ENCODE assay signal across 16 cellular contexts in the genomic region with DNA sequence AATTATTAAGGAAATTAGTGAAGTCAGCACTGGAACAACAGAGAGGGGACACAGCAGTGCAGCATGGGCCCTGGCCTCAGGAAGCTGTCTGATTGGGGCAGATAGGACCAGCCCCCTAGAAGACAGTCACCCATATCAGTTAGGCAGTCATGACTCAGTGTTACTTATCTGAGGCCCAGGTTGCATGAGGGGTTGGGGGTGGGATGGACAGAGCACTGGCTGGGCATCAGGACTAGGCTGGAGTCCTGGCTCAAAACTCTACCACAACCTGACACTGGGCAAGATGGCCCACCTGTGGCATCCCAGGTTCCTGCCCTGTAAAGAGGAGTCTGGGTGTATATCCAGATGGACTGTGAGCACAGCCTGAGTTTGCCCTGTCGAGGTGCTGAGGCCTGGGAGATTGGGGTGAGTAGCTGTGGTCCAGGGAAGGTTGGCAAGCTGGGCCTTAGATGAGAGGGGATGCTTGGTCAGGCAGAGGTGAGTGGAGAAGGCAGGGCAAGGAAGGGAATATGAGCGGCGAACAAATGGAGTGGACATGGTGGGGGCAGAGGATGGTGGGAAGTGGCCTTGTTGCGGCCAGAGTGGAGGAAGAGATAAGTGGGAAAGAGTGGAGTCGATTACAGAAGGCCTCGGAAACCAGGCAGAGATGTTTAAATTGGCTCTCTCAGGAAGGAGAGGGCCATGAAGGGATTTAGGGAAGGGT. TPM values are rescaled to one million over a fixed set of nuclear protein-coding genes. Genes with fewer than 3 reads are reported as not detected.
DNase-seq lines count a peak whose midpoint lies in the region; ATAC-seq, FAIRE-seq and TF ChIP-seq lines count a peak whose summit lies in the region.
"Had no signal": no experiment of that assay in that cellular context is flagged by ENCODE, and none has a peak within 500 bp of the region (broad histone marks: within the 10 kb centered on the region; RNA-seq: fewer than 3 reads in every experiment).

No MANE protein-coding gene starts in this region.

- ATAC-seq in central memory CD8-positive, alpha-beta T cell (replicated peaks; ENCODE audit: extremely low read depth, poor library complexity, severe bottlenecking): no peak
- ATAC-seq in HG03342 (IDR thresholded peaks at IDR 0.05; ENCODE audit: unreplicated experiment): no peak
- no peak for ATAC-seq in psoas muscle
- ATAC-seq in HG02610 (IDR thresholded peaks at IDR 0.05; ENCODE audit: unreplicated experiment): no peak
- ATAC-seq: A549, gastroesophageal sphincter had no signal

- no peak for TF ChIP-seq CTCF in psoas muscle (IDR thresholded peaks at IDR 0.05)

- H3K27me3 Mint-ChIP-seq in T-helper 2 cell treated with Interferon-gamma antibody and Interleukin-4, amounts not matched to agents 5 μg/mL and 100 μg/mL, for 36 hours (ENCODE audit: low read depth): no peaks in the 10 kb centered on the region
- H3K27me3 Mint-ChIP-seq in central memory CD8-positive, alpha-beta T cell: no peaks in the 10 kb centered on the region

- peaks cover 13% of the 10 kb centered on the region for H3K36me3 Mint-ChIP-seq in T-helper 2 cell treated with Interferon-gamma antibody and Interleukin-4, amounts not matched to agents 5 μg/mL and 100 μg/mL, for 36 hours (ENCODE audit: low read depth)
- H3K36me3 Mint-ChIP-seq in central memory CD8-positive, alpha-beta T cell (ENCODE audit: insufficient read depth): peaks cover 4% of the 10 kb centered on the region

- H2BK120ac ChIP-seq in neuronal stem cell (ENCODE audit: low read depth, low read length): no peak overlapping the region

- H3K27me3 ChIP-seq in neuronal stem cell (ENCODE audit: control insufficient read depth in 3 of 3, insufficient read depth in 3 of 3, low read depth in 1 of 3, low read length in 3 of 3): peaks cover 0 to 46% (median 3%) of the 10 kb centered on the region in 3 experiments
- H3K27me3 ChIP-seq in psoas muscle (ENCODE audit: insufficient read depth in 3 of 3, low read length in 2 of 3): no peaks in the 10 kb centered on the region
- H3K27me3 ChIP-seq: dorsolateral prefrontal cortex, gastroesophageal sphincter had no signal

- no peak overlapping the region for H3K4me3 ChIP-seq in neuronal stem cell (ENCODE audit: low read length in 2 of 2)
- no peak overlapping the region for H3K4me3 ChIP-seq in psoas muscle
- H3K4me3 ChIP-seq: A549, dorsolateral prefrontal cortex, gastroesophageal sphincter had no signal

- H4K91ac ChIP-seq in neuronal stem cell (ENCODE audit: low read depth, low read length, poor library complexity): no peak overlapping the region

- H3K4ac ChIP-seq in neuronal stem cell (ENCODE audit: low read length): no peak overlapping the region

- no peak overlapping the region for H3K4me2 ChIP-seq in neuronal stem cell (ENCODE audit: insufficient read depth, low read length, poor library complexity, severe bottlenecking)
- H3K4me2 ChIP-seq: A549 had no signal

- no peak for DNase-seq in T-helper 2 cell treated with Interferon-gamma antibody and Interleukin-4, amounts not matched to agents 5 μg/mL and 100 μg/mL, for 36 hours (ENCODE audit: low spot score)
- DNase-seq in T-helper 2 cell: no peak
- peak; percentile 61 for DNase-seq in RCC 7860 (ENCODE audit: low spot score)
- no peak for DNase-seq in central memory CD8-positive, alpha-beta T cell (ENCODE audit: low spot score in 2 of 2)
- no peak for DNase-seq in neuronal stem cell (ENCODE audit: low spot score)
- DNase-seq in psoas muscle: no peak
- DNase-seq: amniotic stem cell; dorsolateral prefrontal cortex; kidney; NCI-H2081; stimulated activated CD4-positive, alpha-beta T cell treated with anti-CD3 and anti-CD28 coated beads, Interleukin-12 subunit alpha, Interleukin-12 subunit beta, amount 100 ng/mL, for 4 hours; SW 1271 had no signal

- peaks cover 4% of the 10 kb centered on the region for H3K79me1 ChIP-seq in neuronal stem cell (ENCODE audit: low read depth, low read length)

- no peak for FAIRE-seq in RCC 7860 (lab: Jason Lieb, UNC)
- FAIRE-seq: A549, kidney had no signal

- H3K4me3 Mint-ChIP-seq in T-helper 2 cell treated with Interferon-gamma antibody and Interleukin-4, amounts not matched to agents 5 μg/mL and 100 μg/mL, for 36 hours: no peak overlapping the region
- H3K4me3 Mint-ChIP-seq in central memory CD8-positive, alpha-beta T cell: no peak overlapping the region

- H3K9me3 ChIP-seq in neuronal stem cell (replicated peaks in 1 of 2; ENCODE audit: control insufficient read depth in 2 of 2, insufficient read depth in 1 of 2, low read depth in 1 of 2, low read length in 2 of 2) (no peaks in the 10 kb centered on the region), psoas muscle (no peaks in the 10 kb centered on the region)
- H3K9me3 ChIP-seq: A549, gastroesophageal sphincter had no signal

- H2BK5ac ChIP-seq in neuronal stem cell (ENCODE audit: low read length): no peak overlapping the region

- H3K4me1 Mint-ChIP-seq in T-helper 2 cell treated with Interferon-gamma antibody and Interleukin-4, amounts not matched to agents 5 μg/mL and 100 μg/mL, for 36 hours (ENCODE audit: low read depth): peaks cover 21% of the 10 kb centered on the region
- peaks cover 28% of the 10 kb centered on the region for H3K4me1 Mint-ChIP-seq in central memory CD8-positive, alpha-beta T cell

- H2BK12ac ChIP-seq in neuronal stem cell (ENCODE audit: low read length): no peak overlapping the region

- H3K27ac Mint-ChIP-seq in T-helper 2 cell treated with Interferon-gamma antibody and Interleukin-4, amounts not matched to agents 5 μg/mL and 100 μg/mL, for 36 hours: peak overlapping the region; percentile 28
- peak overlapping the region; percentile 44 for H3K27ac Mint-ChIP-seq in central memory CD8-positive, alpha-beta T cell (ENCODE audit: low read depth)

- H2BK15ac ChIP-seq in neuronal stem cell (ENCODE audit: low read length): no peak overlapping the region

- H3K9me3 Mint-ChIP-seq in T-helper 2 cell treated with Interferon-gamma antibody and Interleukin-4, amounts not matched to agents 5 μg/mL and 100 μg/mL, for 36 hours: no peaks in the 10 kb centered on the region
- H3K9me3 Mint-ChIP-seq in central memory CD8-positive, alpha-beta T cell: no peaks in the 10 kb centered on the region

- H3K14ac ChIP-seq in neuronal stem cell (ENCODE audit: low read length): no peak overlapping the region

- H3K36me3 ChIP-seq in neuronal stem cell (replicated peaks in 1 of 2; ENCODE audit: control insufficient read depth in 2 of 2, insufficient read depth in 2 of 2, low read length in 2 of 2) (no peaks in the 10 kb centered on the region), psoas muscle (ENCODE audit: insufficient read depth in 1 of 2, low read depth in 1 of 2) (no peaks in the 10 kb centered on the region)
- H3K36me3 ChIP-seq: gastroesophageal sphincter had no signal

- peaks cover 7% of the 10 kb centered on the region in 2 donors for H3K4me1 ChIP-seq in neuronal stem cell (ENCODE audit: control insufficient read depth in 2 of 2, insufficient read depth in 1 of 2, low read depth in 1 of 2, low read length in 2 of 2)
- H3K4me1 ChIP-seq in psoas muscle: peaks cover 17% of the 10 kb centered on the region

- H3K23ac ChIP-seq in neuronal stem cell (ENCODE audit: low read depth, low read length, poor library complexity): peak overlapping the region; percentile 37

- H4K8ac ChIP-seq in neuronal stem cell (ENCODE audit: low read depth, low read length): no peak overlapping the region

- H3K18ac ChIP-seq in neuronal stem cell (ENCODE audit: low read length): no peak overlapping the region

- intact Hi-C loops in psoas muscle (cut with DNase I): loop anchor here (5.0 kb wide), 3 partner anchors 62 to 78 kb away; no protein-coding TSS in a partner anchor

- WGBS in neuronal stem cell (ENCODE audit: extremely low coverage in 2 of 2, insufficient read length in 2 of 2, insufficient replicate concordance in 1 of 2), 2 donors: no CpG with 5 or more reads among the region's 6 CpGs
- WGBS in psoas muscle, 3 donors: 87 to 90% (median 88%) methylated on average over 6 of the region's 6 CpGs

- peak overlapping the region; percentile 8 for H2AFZ ChIP-seq in neuronal stem cell (ENCODE audit: low read length)

- H3K27ac ChIP-seq in neuronal stem cell (replicated peaks; ENCODE audit: low read length): no peak overlapping the region
- no peak overlapping the region for H3K27ac ChIP-seq in psoas muscle

- no peak overlapping the region for H3K9ac ChIP-seq in neuronal stem cell (ENCODE audit: low read depth, low read length, poor library complexity)

- H2AK5ac ChIP-seq in neuronal stem cell (ENCODE audit: low read depth, low read length): no peak overlapping the region

RNA-seq across cellular contexts. Expression of a gene that starts 37.5 kb away (rescaled TPM):
- polyA plus RNA-seq in neuronal stem cell (2013, experiment 1 of 2): 26.2 TPM
- polyA plus RNA-seq in neuronal stem cell (2013, experiment 2 of 2): 26.0 TPM
- total RNA-seq in psoas muscle: 100 to 1,000 TPM; 212 to 336 (median 261) TPM
- polyA plus RNA-seq in psoas muscle: 100 to 1,000 TPM; 134 to 254 (median 216) TPM
